ENCODE assay signal across 10 cellular contexts in the genomic region with DNA sequence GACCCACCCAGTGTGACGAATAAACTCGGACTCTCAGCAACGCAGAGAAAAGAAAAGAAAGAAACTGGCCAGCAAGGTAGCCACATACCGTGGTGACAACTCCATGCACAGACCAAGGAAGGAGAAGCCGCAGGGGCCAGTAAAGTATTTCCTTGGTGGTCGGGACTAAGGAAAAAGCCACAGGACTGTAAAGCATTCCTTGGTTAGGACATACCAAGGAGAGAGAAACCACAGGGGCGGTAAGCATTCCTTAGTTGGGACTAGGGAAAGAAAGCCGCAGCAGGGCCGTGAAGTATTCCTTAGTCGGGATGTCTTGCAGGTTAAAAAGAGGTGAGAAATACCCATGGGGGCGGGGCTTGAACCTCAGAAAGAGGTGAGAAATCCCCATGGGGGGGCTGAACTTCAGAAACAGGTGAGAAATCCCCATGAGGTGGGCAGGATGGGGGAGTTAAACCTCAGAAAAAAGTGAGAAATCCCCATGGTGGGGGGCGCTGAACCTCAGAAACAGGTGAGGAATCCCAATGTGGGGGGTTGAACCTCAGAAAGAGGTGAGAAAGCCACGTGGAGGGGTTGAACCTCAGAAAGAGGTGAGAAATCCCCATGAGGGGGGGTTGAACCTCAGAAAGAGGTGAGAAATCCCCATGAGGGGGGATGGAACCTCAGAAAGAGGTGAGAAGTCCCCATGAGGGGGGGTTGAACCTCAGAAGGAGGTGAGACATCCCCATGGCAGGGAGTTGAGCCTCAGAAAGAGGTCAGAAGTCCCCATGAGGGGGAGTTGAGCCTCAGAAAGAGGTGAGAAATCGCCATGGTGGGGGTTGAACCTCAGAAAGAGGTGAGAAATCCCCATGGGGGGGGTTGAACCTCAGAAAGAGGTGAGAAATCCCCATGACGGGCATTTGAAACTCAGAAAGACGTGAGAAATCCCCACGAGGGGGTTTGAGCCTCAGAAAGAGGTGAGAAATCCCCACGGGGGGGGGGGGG. TPM values are rescaled to one million over a fixed set of nuclear protein-coding genes. Genes with fewer than 3 reads are reported as not detected.
DNase-seq lines count a peak whose midpoint lies in the region; ATAC-seq and TF ChIP-seq lines count a peak whose summit lies in the region.
"Had no signal": no experiment of that assay in that cellular context is flagged by ENCODE, and none has a peak within 500 bp of the region (broad histone marks: within the 10 kb centered on the region; RNA-seq: fewer than 3 reads in every experiment).

No MANE protein-coding gene starts in this region.

- TF ChIP-seq CTCF in osteocyte (IDR thresholded peaks at IDR 0.05) (no peak), GM10248 (IDR thresholded peaks at IDR 0.05; ENCODE audit: control extremely low read depth, extremely low read depth, low read depth, missing control alignments) (no peak)

- peaks cover 2% of the 10 kb centered on the region for H3K36me3 Mint-ChIP-seq in T-helper 17 cell (ENCODE audit: low read depth)
- no peaks in the 10 kb centered on the region for H3K36me3 Mint-ChIP-seq in osteocyte (ENCODE audit: unreplicated experiment)

- peak; percentile 41 for DNase-seq in ELR (ENCODE audit: low read depth)
- DNase-seq in T-helper 17 cell: peak in 2 of 3 donors; percentile 21 to 31
- peak; percentile 91 for DNase-seq in astrocyte of the hippocampus (ENCODE audit: low read depth, low spot score)
- no peak for DNase-seq in osteocyte (ENCODE audit: extremely low spot score, unreplicated experiment)
- no peak for DNase-seq in putamen (ENCODE audit: low spot score)
- DNase-seq in hippocampal formation (lab: John Stamatoyannopoulos, UW): no peak
- DNase-seq in GM10248 (ENCODE audit: extremely low spot score): no peak
- DNase-seq: kidney glomerular epithelial cell, small intestine had no signal

- no peaks in the 10 kb centered on the region for H3K9me3 ChIP-seq in T-helper 17 cell (ENCODE audit: control insufficient read depth, low read length, poor library complexity, severe bottlenecking)

- POLR2A ChIA-PET in GM10248 (lab: Yijun Ruan, JAX): no interaction called here

- H3K27ac Mint-ChIP-seq in T-helper 17 cell (peak overlapping the region; percentile 67), osteocyte (ENCODE audit: unreplicated experiment) (peak overlapping the region; percentile 75)

- peaks cover 19% of the 10 kb centered on the region for H3K27me3 Mint-ChIP-seq in T-helper 17 cell
- H3K27me3 Mint-ChIP-seq in osteocyte (ENCODE audit: unreplicated experiment): peaks cover 21% of the 10 kb centered on the region

- H3K4me1 Mint-ChIP-seq in T-helper 17 cell: peaks cover 22% of the 10 kb centered on the region
- peaks cover 24% of the 10 kb centered on the region for H3K4me1 Mint-ChIP-seq in osteocyte (ENCODE audit: unreplicated experiment)

- CTCF ChIA-PET in GM10248 (lab: Yijun Ruan, JAX): interaction anchor here (0.8 to 3.4 kb wide), 3 partner anchors 12 to 14 kb away, joined by 3 to 15 read pairs (median 9); no protein-coding TSS in a partner anchor

- H3K4me3 Mint-ChIP-seq in T-helper 17 cell: peak overlapping the region; percentile 3
- H3K4me3 Mint-ChIP-seq in osteocyte (ENCODE audit: unreplicated experiment): peak overlapping the region; percentile 65

- ATAC-seq in T-helper 17 cell (peak; percentile 66), GM21381 (IDR thresholded peaks at IDR 0.05; ENCODE audit: unreplicated experiment) (no peak)

- no peaks in the 10 kb centered on the region for H3K9me3 Mint-ChIP-seq in osteocyte (ENCODE audit: unreplicated experiment)

RNA-seq across cellular contexts. Expression of a gene that starts 14.0 kb away (rescaled TPM):
- 10 to 100 TPM; 16.8 to 17.4 TPM for total RNA-seq in T-helper 17 cell
- 27.3 and 27.6 TPM in 2 replicates for total RNA-seq in osteocyte

RNA-seq across cellular contexts. Expression of a gene that starts 59.0 kb away (rescaled TPM):
- total RNA-seq in T-helper 17 cell (10 to 100 TPM; 21.9 to 26.0 TPM), osteocyte (27.4 and 28.1 TPM in 2 replicates)

Comparison
In these comparisons a context has a peak if more than half of its experiments do, and no peak if none do; other contexts are left out.
1. DNase-seq: peak in ELR (single experiment), T-helper 17 cell (2 of 3) and astrocyte of the hippocampus (single experiment); none in osteocyte (single experiment), putamen (single experiment), hippocampal formation (0 of 2) and GM10248 (single experiment).